34 cellular contexts compared by ENCODE assay signal in the genomic region with DNA sequence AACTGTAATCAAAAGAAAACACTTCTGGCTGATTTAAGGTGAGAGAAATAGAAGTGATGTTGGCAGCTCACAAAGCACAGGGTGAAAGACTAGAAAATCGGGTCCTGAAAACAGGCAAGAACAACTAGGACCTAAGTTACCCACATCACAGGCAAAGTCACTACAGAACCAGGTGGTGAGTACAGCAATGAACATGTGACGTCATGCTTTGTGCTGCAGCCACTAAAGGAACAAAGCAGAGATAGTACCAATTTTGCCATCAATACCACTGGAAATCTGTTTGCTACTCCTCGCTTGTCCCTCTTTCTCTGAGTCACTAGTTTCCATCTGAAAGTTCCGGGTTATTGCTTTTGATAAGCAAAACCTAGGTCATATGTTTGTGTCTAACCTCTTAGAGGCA.
"Had no signal": no experiment of that assay in that cellular context is flagged by ENCODE, and none has a peak within 500 bp of the region (broad histone marks: within the 10 kb centered on the region; RNA-seq: fewer than 3 reads in every experiment).

No MANE protein-coding gene starts in this region.

- DNase-seq: activated CD4-positive, alpha-beta memory T cell treated with anti-CD3 and anti-CD28 coated beads, Interleukin-2, amount 10 ng/mL, durations not matched to agents 7 days and 5 days; activated CD4-positive, alpha-beta T cell treated with anti-CD3 and anti-CD28 coated beads for 1 hour; activated CD4-positive, alpha-beta T cell treated with anti-CD3 and anti-CD28 coated beads for 4 hours; activated CD4-positive, alpha-beta T cell treated with anti-CD3 and anti-CD28 coated beads, Interleukin-2, amount 10 ng/mL, durations not matched to agents 7 days and 5 days; activated CD4-positive, alpha-beta T cell treated with anti-CD3 and anti-CD28 coated beads, Interleukin-2, amount 50 U/mL, for 4 hours; activated CD8-positive, alpha-beta memory T cell treated with anti-CD3 and anti-CD28 coated beads, Interleukin-2, amount 50 U/mL, for 48 hours; activated effector memory CD4-positive, alpha-beta T cell treated with Interleukin-2 at 50 U/mL for 16 hours; activated gamma-delta T cell treated with Interleukin-2 at 50 U/mL for 16 hours; activated naive CD4-positive, alpha-beta T cell treated with anti-CD3 and anti-CD28 coated beads, Interleukin-2, amount 50 U/mL, for 16 hours; activated naive CD4-positive, alpha-beta T cell treated with Interleukin-2 at 50 U/mL for 16 hours; activated T-cell treated with anti-CD3 and anti-CD28 coated beads for 4 hours; activated T-cell treated with anti-CD3 and anti-CD28 coated beads, Interleukin-2, amount 50 U/mL, for 24 hours; activated T-cell treated with anti-CD3 and anti-CD28 coated beads, Interleukin-2, amount 50 U/mL, for 72 hours; amniotic stem cell; anterior cingulate cortex; brain microvascular endothelial cell; dorsolateral prefrontal cortex; effector memory CD4-positive, alpha-beta T cell; endodermal cell; foreskin fibroblast; head of caudate nucleus; T-helper 2 cell had no signal

- H3K27me3 Mint-ChIP-seq: activated CD4-positive, alpha-beta memory T cell treated with anti-CD3 and anti-CD28 coated beads, Interleukin-2, amount 10 ng/mL, durations not matched to agents 7 days and 5 days; activated CD4-positive, alpha-beta T cell treated with anti-CD3 and anti-CD28 coated beads, Interleukin-2, amount 10 ng/mL, durations not matched to agents 7 days and 5 days; activated naive CD8-positive, alpha-beta T cell; activated T-cell treated with anti-CD3 and anti-CD28 coated beads, Interleukin-2, amount 50 U/mL, for 24 hours; activated T-helper 17 cell treated with anti-CD3 and anti-CD28 coated beads, Interleukin-2, amount 50 U/mL, for 72 hours; central memory CD8-positive, alpha-beta T cell; dendritic cell treated with granulocyte-macrophage colony-stimulating factor and Interleukin-4, amounts not matched to agents 40 ng/mL and 50 ng/mL, for 4 days had no signal

- FAIRE-seq: astrocyte, bronchial epithelial cell, frontal cortex, TTC549 had no signal

- H3K36me3 Mint-ChIP-seq: activated naive CD8-positive, alpha-beta T cell; WTC11 had no signal

- ATAC-seq: activated T-cell treated with anti-CD3 and anti-CD28 coated beads, Interleukin-2, amount 50 U/mL, for 72 hours; activated T-helper 17 cell treated with anti-CD3 and anti-CD28 coated beads, Interleukin-2, amount 50 U/mL, for 72 hours; esophagus mucosa; WTC11 had no signal

- H3K27me3 ChIP-seq: brain microvascular endothelial cell, dorsolateral prefrontal cortex had no signal

- H3K4me1 Mint-ChIP-seq: activated CD4-positive, alpha-beta memory T cell treated with anti-CD3 and anti-CD28 coated beads, Interleukin-2, amount 10 ng/mL, durations not matched to agents 7 days and 5 days; activated CD4-positive, alpha-beta T cell treated with anti-CD3 and anti-CD28 coated beads, Interleukin-2, amount 10 ng/mL, durations not matched to agents 7 days and 5 days; activated T-helper 17 cell treated with anti-CD3 and anti-CD28 coated beads, Interleukin-2, amount 50 U/mL, for 72 hours; central memory CD8-positive, alpha-beta T cell; endodermal cell; WTC11 had no signal

- H3K4me3 Mint-ChIP-seq: activated CD4-positive, alpha-beta memory T cell treated with anti-CD3 and anti-CD28 coated beads, Interleukin-2, amount 10 ng/mL, durations not matched to agents 7 days and 5 days; activated CD4-positive, alpha-beta T cell treated with anti-CD3 and anti-CD28 coated beads, Interleukin-2, amount 10 ng/mL, durations not matched to agents 7 days and 5 days; activated naive CD8-positive, alpha-beta T cell; activated T-cell treated with anti-CD3 and anti-CD28 coated beads, Interleukin-2, amount 50 U/mL, for 24 hours; activated T-cell treated with anti-CD3 and anti-CD28 coated beads, Interleukin-2, amount 50 U/mL, for 72 hours; activated T-helper 17 cell treated with anti-CD3 and anti-CD28 coated beads, Interleukin-2, amount 50 U/mL, for 72 hours; central memory CD8-positive, alpha-beta T cell; dendritic cell treated with granulocyte-macrophage colony-stimulating factor and Interleukin-4, amounts not matched to agents 40 ng/mL and 50 ng/mL, for 4 days; endodermal cell; WTC11 had no signal

- H3K27ac Mint-ChIP-seq: activated CD4-positive, alpha-beta memory T cell treated with anti-CD3 and anti-CD28 coated beads, Interleukin-2, amount 10 ng/mL, durations not matched to agents 7 days and 5 days; activated CD4-positive, alpha-beta T cell treated with anti-CD3 and anti-CD28 coated beads, Interleukin-2, amount 10 ng/mL, durations not matched to agents 7 days and 5 days; activated naive CD8-positive, alpha-beta T cell; activated T-cell treated with anti-CD3 and anti-CD28 coated beads, Interleukin-2, amount 50 U/mL, for 24 hours; activated T-cell treated with anti-CD3 and anti-CD28 coated beads, Interleukin-2, amount 50 U/mL, for 72 hours; activated T-helper 17 cell treated with anti-CD3 and anti-CD28 coated beads, Interleukin-2, amount 50 U/mL, for 72 hours; dendritic cell treated with granulocyte-macrophage colony-stimulating factor and Interleukin-4, amounts not matched to agents 40 ng/mL and 50 ng/mL, for 4 days; endodermal cell; WTC11 had no signal

- H3K9me3 Mint-ChIP-seq: activated CD4-positive, alpha-beta memory T cell treated with anti-CD3 and anti-CD28 coated beads, Interleukin-2, amount 10 ng/mL, durations not matched to agents 7 days and 5 days; activated CD4-positive, alpha-beta T cell treated with anti-CD3 and anti-CD28 coated beads, Interleukin-2, amount 10 ng/mL, durations not matched to agents 7 days and 5 days; activated T-cell treated with anti-CD3 and anti-CD28 coated beads, Interleukin-2, amount 50 U/mL, for 24 hours; dendritic cell treated with granulocyte-macrophage colony-stimulating factor and Interleukin-4, amounts not matched to agents 40 ng/mL and 50 ng/mL, for 4 days had no signal

- H3K4me3 ChIP-seq: coronary artery, dorsolateral prefrontal cortex had no signal

- H3K36me3 ChIP-seq: brain microvascular endothelial cell had no signal

- H3K27ac ChIP-seq: brain microvascular endothelial cell, coronary artery, dorsolateral prefrontal cortex, VCaP had no signal
